Comparison of ENCODE assay signal across 26 cellular contexts in the genomic region with DNA sequence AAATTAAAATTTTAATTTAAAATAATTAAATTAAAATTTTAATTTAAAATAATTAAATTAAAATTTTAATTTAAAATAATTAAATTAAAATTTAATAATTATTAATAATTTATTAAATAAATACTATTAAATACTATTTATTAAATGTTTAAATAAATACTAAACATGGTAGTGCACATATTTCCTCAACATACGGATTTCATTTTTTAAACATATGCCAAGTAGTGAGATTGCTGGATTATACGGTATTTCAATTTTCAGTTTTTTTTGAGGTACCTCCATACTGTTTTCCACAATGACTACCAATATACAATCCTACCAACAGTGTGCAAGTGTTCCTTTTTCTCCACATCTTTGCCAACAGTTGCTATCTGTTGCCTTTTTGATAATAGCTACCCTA.
"Had no signal": no experiment of that assay in that cellular context is flagged by ENCODE, and none has a peak within 500 bp of the region (broad histone marks: within the 10 kb centered on the region; RNA-seq: fewer than 3 reads in every experiment).

No MANE protein-coding gene starts in this region.

- H3K27ac ChIP-seq: left lung, lower lobe of right lung, pancreas, prostate gland, skin epidermis, spleen, suprapubic skin, thoracic aorta, tibial artery, upper lobe of right lung had no signal

- FAIRE-seq: islet of Langerhans, urothelium cell line had no signal

- H3K4me3 ChIP-seq: left lung, lower lobe of right lung, pancreas, prostate gland, skin epidermis, spleen, suprapubic skin, thoracic aorta, tibial artery, upper lobe of right lung had no signal

- H3K9me3 ChIP-seq: pancreas, prostate gland, suprapubic skin, tibial artery, upper lobe of right lung had no signal

- H3K36me3 ChIP-seq: left lung, lower lobe of right lung, pancreas, prostate gland, spleen, suprapubic skin, thoracic aorta, tibial artery, upper lobe of right lung had no signal

- H3K27me3 ChIP-seq: left lung, pancreas, spleen, suprapubic skin, tibial artery, upper lobe of right lung had no signal

- H3K4me1 ChIP-seq: left lung, lower lobe of right lung, pancreas, prostate gland, spleen, suprapubic skin, tibial artery, upper lobe of right lung had no signal

- DNase-seq: hypothalamus; immature natural killer cell; kidney; left colon; left lung; lower lobe of right lung; mammary epithelial cell; mesenchymal stem cell; naive thymus-derived CD8-positive, alpha-beta T cell; nucleus accumbens; pancreas; posterior cingulate gyrus; retina; right cardiac atrium; spleen; stimulated activated CD4-positive, alpha-beta T cell treated with anti-CD3 and anti-CD28 coated beads, Interleukin-4, amount 100 ng/mL, for 24 hours; stimulated activated naive CD4-positive, alpha-beta T cell; tibial artery; trophoblast cell; upper lobe of right lung had no signal
